Comparison of ENCODE assay signal across 13 cellular contexts in the genomic region with DNA sequence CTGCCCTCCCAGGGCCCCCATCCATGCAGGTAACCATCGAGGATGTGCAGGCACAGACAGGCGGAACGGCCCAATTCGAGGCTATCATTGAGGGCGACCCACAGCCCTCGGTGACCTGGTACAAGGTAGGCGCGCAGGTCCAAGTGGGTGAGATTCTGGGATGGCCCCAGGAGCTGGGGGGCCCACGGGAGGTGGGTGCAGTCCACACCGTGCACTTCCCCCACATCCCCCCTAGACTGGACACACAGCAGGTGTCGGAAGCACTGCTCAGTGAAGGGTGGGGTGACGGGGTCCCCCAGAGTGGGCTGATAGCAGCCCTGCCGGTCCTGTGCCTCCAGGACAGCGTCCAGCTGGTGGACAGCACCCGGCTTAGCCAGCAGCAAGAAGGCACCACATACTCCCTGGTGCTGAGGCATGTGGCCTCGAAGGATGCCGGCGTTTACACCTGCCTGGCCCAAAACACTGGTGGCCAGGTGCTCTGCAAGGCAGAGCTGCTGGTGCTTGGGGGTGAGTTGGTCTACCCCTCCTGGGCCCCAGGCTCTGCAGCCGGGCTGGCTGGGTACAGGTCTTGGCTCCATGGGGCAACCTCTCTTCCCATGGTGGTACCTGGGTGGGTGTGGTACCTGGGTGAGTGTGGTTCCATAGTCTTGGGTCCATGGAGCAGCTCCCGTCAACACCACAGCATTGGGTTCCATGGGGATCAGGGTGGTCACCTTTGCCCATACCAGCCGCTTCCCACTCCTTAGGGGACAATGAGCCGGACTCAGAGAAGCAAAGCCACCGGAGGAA. TPM values are rescaled to one million over a fixed set of nuclear protein-coding genes. Genes with fewer than 3 reads are reported as not detected.
DNase-seq lines count a peak whose midpoint lies in the region; ATAC-seq and TF ChIP-seq lines count a peak whose summit lies in the region.
"Had no signal": no experiment of that assay in that cellular context is flagged by ENCODE, and none has a peak within 500 bp of the region (broad histone marks: within the 10 kb centered on the region; RNA-seq: fewer than 3 reads in every experiment).

No MANE protein-coding gene starts in this region.

- intact Hi-C loops in adrenal gland (cut with DNase I), result no loop called here
- intact Hi-C loops in left ventricle myocardium superior (cut with micrococcal nuclease), result no loop called here
- intact Hi-C loops in psoas muscle (cut with DNase I), result no loop called here

- H3K27me3 ChIP-seq in BE2C (no peaks in the 10 kb centered on the region), adrenal gland (no peaks in the 10 kb centered on the region), psoas muscle (ENCODE audit: insufficient read depth in 3 of 3, low read length in 2 of 3) (no peaks in the 10 kb centered on the region), brain microvascular endothelial cell (replicated peaks) (no peaks in the 10 kb centered on the region)

- H3K36me3 ChIP-seq in BE2C (no peaks in the 10 kb centered on the region), adrenal gland (replicated peaks in 1 of 2) (no peaks in the 10 kb centered on the region), psoas muscle (ENCODE audit: insufficient read depth in 1 of 2, low read depth in 1 of 2) (peaks cover 3 to 93% of the 10 kb centered on the region in 2 donors), brain microvascular endothelial cell (replicated peaks) (no peaks in the 10 kb centered on the region)

- 83 to 90% (median 88%) methylated on average over 11 to 23 of the region's 23 CpGs for WGBS in adrenal gland, 4 donors
- WGBS in psoas muscle, 3 donors, result 81 to 88% (median 82%) methylated on average over 22 to 23 of the region's 23 CpGs

- no peak overlapping the region for H3K27ac ChIP-seq in adrenal gland
- H3K27ac ChIP-seq in psoas muscle, result no peak overlapping the region
- H3K27ac ChIP-seq in brain microvascular endothelial cell, result no peak overlapping the region
- H3K27ac ChIP-seq: KMS-11 had no signal

- no peaks in the 10 kb centered on the region for H3K4me1 ChIP-seq in BE2C
- H3K4me1 ChIP-seq in adrenal gland (replicated peaks in 1 of 2), result peaks cover 13 to 18% of the 10 kb centered on the region in 2 donors
- peaks cover 7% of the 10 kb centered on the region for H3K4me1 ChIP-seq in psoas muscle

- H3K4me3 ChIP-seq in BE2C (ENCODE audit: low read depth, low read length) (no peak overlapping the region), adrenal gland (no peak overlapping the region), psoas muscle (no peak overlapping the region), brain microvascular endothelial cell (ENCODE audit: low read depth, low read length) (no peak overlapping the region)

- TF ChIP-seq CTCF in BE2C (IDR thresholded peaks at IDR 0.05; ENCODE audit: low read depth, low read length) (no peak), adrenal gland (IDR thresholded peaks at IDR 0.05) (no peak), psoas muscle (IDR thresholded peaks at IDR 0.05) (no peak), brain microvascular endothelial cell (IDR thresholded peaks at IDR 0.05; ENCODE audit: low read depth, low read length, missing control alignments) (no peak)

- TF ChIP-seq POLR2A in adrenal gland (IDR thresholded peaks at IDR 0.05), result no peak

- DNase-seq in BE2C, result peak; percentile 5
- DNase-seq in adrenal gland, result peak in 4 of 7 donors; percentile 10 to 41 (median 14)
- peak; percentile 28 for DNase-seq in left ventricle myocardium superior
- DNase-seq in psoas muscle, result peak; percentile 7 to 52
- DNase-seq in NCI-H2107 (lab: John Stamatoyannopoulos, UW), result no peak
- DNase-seq in brain microvascular endothelial cell, result no peak
- no peak for DNase-seq in activated CD8-positive, alpha-beta memory T cell treated with anti-CD3 and anti-CD28 coated beads, Interleukin-2, amount 50 U/mL, for 48 hours
- DNase-seq: DMS79 treated with DMSO at 0.1 percent for 48 hours, NCI-H1092, PC-3 had no signal

- H3K9me3 ChIP-seq in BE2C, result no peaks in the 10 kb centered on the region
- no peaks in the 10 kb centered on the region for H3K9me3 ChIP-seq in adrenal gland (replicated peaks in 1 of 3)
- no peaks in the 10 kb centered on the region for H3K9me3 ChIP-seq in psoas muscle

- in situ Hi-C loops in brain microvascular endothelial cell (cut with HindIII; ENCODE audit: low pct_ligation_motif_present, low sequenced_read_pairs), result no loop called here

- ATAC-seq in left ventricle myocardium superior, result no peak
- no peak for ATAC-seq in psoas muscle
- ATAC-seq in GM21367 (IDR thresholded peaks at IDR 0.05; ENCODE audit: unreplicated experiment), result no peak
- ATAC-seq: PC-3 had no signal

RNA-seq across cellular contexts. Expression of gene TRIM11, which starts 40.4 kb away (rescaled TPM):
- polyA plus RNA-seq in BE2C (2012; ENCODE audit: insufficient read depth, insufficient read length, low read depth), result 76.0 TPM
- total RNA-seq in adrenal gland, result 10 to 100 TPM; 12.1 to 26.7 (median 19.1) TPM
- 10 to 100 TPM in 2 of 3 donors, 1 to 10 TPM in 1; 3.5 to 17.2 (median 12.8) TPM for polyA plus RNA-seq in adrenal gland
- 7.6 TPM for total RNA-seq in left ventricle myocardium superior
- total RNA-seq in psoas muscle, result 1 to 10 TPM; 2.8 to 4.5 (median 4.0) TPM
- 1 to 10 TPM; 3.1 to 6.3 (median 3.6) TPM for polyA plus RNA-seq in psoas muscle

RNA-seq across cellular contexts. Expression of gene TRIM17, which starts 50.4 kb away (rescaled TPM):
- polyA plus RNA-seq in BE2C (2012; ENCODE audit: insufficient read depth, insufficient read length, low read depth), result 2.7 TPM
- total RNA-seq in adrenal gland (1 to 10 TPM in 3 of 8 donors, under 1 TPM in 3, not detected in 2; 0.42 to 7.4 (median 1.2) TPM), left ventricle myocardium superior (0.50 TPM), psoas muscle (not detected)
- polyA plus RNA-seq in adrenal gland (1 to 10 TPM in 1 of 3 donors, under 1 TPM in 1, not detected in 1; 0.74 to 1.8 TPM), psoas muscle (under 1 TPM in 1 of 3 donors, not detected in 2; 0.03 TPM)
- total RNA-seq: MCF 10A, PC-3 had no signal

Comparison
In these comparisons a context has a peak if more than half of its experiments do, and no peak if none do; other contexts are left out.
1. DNase-seq: peak in BE2C (single experiment), adrenal gland (4 of 7), left ventricle myocardium superior (single experiment) and psoas muscle (2 of 2); none in NCI-H2107 (single experiment), brain microvascular endothelial cell (single experiment) and activated CD8-positive, alpha-beta memory T cell treated with anti-CD3 and anti-CD28 coated beads, Interleukin-2, amount 50 U/mL, for 48 hours (single experiment).